ENCODE assay signal across 9 cellular contexts in genomic region chr3:128133273-128133883, GRCh38. TPM values are rescaled to one million over a fixed set of nuclear protein-coding genes. Genes with fewer than 3 reads are reported as not detected.
A peak's percentile ranks its signal among the peaks of the same experiment; 100 is the strongest.
DNase-seq lines count a peak whose midpoint lies in the region; ATAC-seq, FAIRE-seq and TF ChIP-seq lines count a peak whose summit lies in the region.
"Had no signal": no experiment of that assay in that cellular context is flagged by ENCODE, and none has a peak within 500 bp of the region (broad histone marks: within the 10 kb centered on the region; RNA-seq: fewer than 3 reads in every experiment).

No MANE protein-coding gene starts in this region.

- TF ChIP-seq EP300 in HepG2 (IDR thresholded peaks at IDR 0.05; ENCODE audit: low read depth in 2 of 2, low read length in 2 of 2) (no peak), HepG2 (CRISPR knock-in tag; IDR thresholded peaks at IDR 0.05; ENCODE audit: borderline replicate concordance) (no peak), sigmoid colon (IDR thresholded peaks at IDR 0.05) (no peak)

- intact Hi-C loops in mammary epithelial cell (cut with micrococcal nuclease) (loop anchor here (1.0 to 5.0 kb wide), 6 partner anchors 38 to 543 kb away; partner anchors contain the start of gene TPRA1), HepG2 (cut with micrococcal nuclease; ENCODE audit: unreplicated experiment) (loop anchor here (1.0 to 2.0 kb wide), 2 partner anchors 38 to 65 kb away; no protein-coding TSS in a partner anchor), sigmoid colon (cut with DNase I) (no loop called here), lower leg skin (cut with DNase I; ENCODE audit: low total_unique reads) (no loop called here)

- H3K4me3 ChIP-seq in DND-41 (ENCODE audit: low read depth in 1 of 2, low read length in 2 of 2) = no peak overlapping the region
- no peak overlapping the region for H3K4me3 ChIP-seq in mammary epithelial cell (replicated peaks in 1 of 3; ENCODE audit: insufficient read depth in 1 of 3, low read depth in 2 of 3, low read length in 3 of 3)
- no peak overlapping the region for H3K4me3 ChIP-seq in HepG2 (replicated peaks in 1 of 3; ENCODE audit: insufficient read depth in 1 of 3, low read depth in 2 of 3, low read length in 3 of 3)
- no peak overlapping the region for H3K4me3 ChIP-seq in sigmoid colon
- H3K4me3 ChIP-seq in lower leg skin (ENCODE audit: low read depth, poor library complexity, severe bottlenecking) = no peak overlapping the region

- no peaks in the 10 kb centered on the region for H4K20me1 ChIP-seq in DND-41 (ENCODE audit: insufficient read depth, low read length)
- no peaks in the 10 kb centered on the region for H4K20me1 ChIP-seq in mammary epithelial cell (ENCODE audit: insufficient read depth, low read length)
- H4K20me1 ChIP-seq in HepG2 (ENCODE audit: insufficient read depth, low read length) = no peaks in the 10 kb centered on the region

- H3K79me2 ChIP-seq in DND-41 (ENCODE audit: insufficient read depth, low read length) (no peaks in the 10 kb centered on the region), mammary epithelial cell (ENCODE audit: insufficient read depth, low read length) (no peaks in the 10 kb centered on the region), HepG2 (ENCODE audit: insufficient read depth, low read length) (no peaks in the 10 kb centered on the region)

- WGBS in mammary epithelial cell (ENCODE audit: low coverage, missing lambda C conversion rate) = 18% methylated on average over 2 of the region's 3 CpGs
- WGBS in HepG2 (ENCODE audit: low lambda C conversion rate) = 72% methylated on average over 2 of the region's 3 CpGs
- 76 to 77% methylated on average over 3 of the region's 3 CpGs for WGBS in sigmoid colon, 2 donors
- WGBS in lower leg skin, 2 donors = 74 to 76% methylated on average over 3 of the region's 3 CpGs

- POLR2A ChIA-PET in HepG2 (lab: Yijun Ruan, JAX) = interaction anchor here (1.3 to 1.8 kb wide), 5 partner anchors 9 to 51 kb away, joined by 3 to 8 read pairs (median 6); partner anchors contain the start of genes EEFSEC and RUVBL1

- H3K9ac ChIP-seq in DND-41 (ENCODE audit: low read depth, low read length) (no peak overlapping the region), mammary epithelial cell (ENCODE audit: insufficient read depth, low read length) (no peak overlapping the region), HepG2 (ENCODE audit: insufficient read depth, low read depth, low read length) (no peak overlapping the region)

- H3K27me3 ChIP-seq in DND-41 (ENCODE audit: insufficient read depth, low read length, poor library complexity) (peaks cover 3% of the 10 kb centered on the region), mammary epithelial cell (ENCODE audit: insufficient read depth, low read length) (no peaks in the 10 kb centered on the region), HepG2 (ENCODE audit: control insufficient read depth in 1 of 2, insufficient read depth in 2 of 2, low read length in 2 of 2) (no peaks in the 10 kb centered on the region), sigmoid colon (no peaks in the 10 kb centered on the region)

- H3K9me3 ChIP-seq in DND-41 (ENCODE audit: insufficient read depth, low read length, severe bottlenecking) (no peaks in the 10 kb centered on the region), mammary epithelial cell (replicated peaks; ENCODE audit: insufficient read depth, low read length) (no peaks in the 10 kb centered on the region), HepG2 (ENCODE audit: low read length) (peaks cover 8% of the 10 kb centered on the region), sigmoid colon (no peaks in the 10 kb centered on the region)

- TF ChIP-seq POLR2A in HepG2 (IDR thresholded peaks at IDR 0.05; ENCODE audit: insufficient read depth in 1 of 2, low read depth in 2 of 2, low read length in 2 of 2) (no peak), sigmoid colon (IDR thresholded peaks at IDR 0.05) (no peak), lower leg skin (IDR thresholded peaks at IDR 0.05) (no peak)

- FAIRE-seq in HepG2 (lab: Jason Lieb, UNC) = peak; percentile 65

- no peak overlapping the region for H3K27ac ChIP-seq in DND-41 (ENCODE audit: low read length)
- no peak overlapping the region for H3K27ac ChIP-seq in mammary epithelial cell (ENCODE audit: insufficient read depth, low read depth, low read length)
- H3K27ac ChIP-seq in HepG2 (ENCODE audit: extremely low read length, insufficient read depth, low read length) = no peak overlapping the region
- H3K27ac ChIP-seq in sigmoid colon = no peak overlapping the region

- peak; percentile 86 for TF ChIP-seq RAD21 in HepG2 (CRISPR knock-in tag; IDR thresholded peaks at IDR 0.05)

- H3K4me2 ChIP-seq in DND-41 (ENCODE audit: insufficient read depth, low read length) (no peak overlapping the region), mammary epithelial cell (ENCODE audit: insufficient read depth, low read depth, low read length) (no peak overlapping the region), HepG2 (ENCODE audit: low read depth, low read length) (no peak overlapping the region)

- H2AFZ ChIP-seq in DND-41 (ENCODE audit: low read depth, low read length) (no peak overlapping the region), mammary epithelial cell (ENCODE audit: low read depth, low read length) (no peak overlapping the region), HepG2 (ENCODE audit: low read length) (no peak overlapping the region)

- H3K4me1 ChIP-seq in DND-41 (ENCODE audit: insufficient read depth, low read length) (no peaks in the 10 kb centered on the region), mammary epithelial cell (ENCODE audit: insufficient read depth, low read length) (no peaks in the 10 kb centered on the region), HepG2 (ENCODE audit: insufficient read depth, low read length) (peaks cover 10% of the 10 kb centered on the region), sigmoid colon (no peaks in the 10 kb centered on the region)

- no peaks in the 10 kb centered on the region for H3K36me3 ChIP-seq in DND-41 (ENCODE audit: insufficient read depth, low read length)
- no peaks in the 10 kb centered on the region for H3K36me3 ChIP-seq in mammary epithelial cell (ENCODE audit: insufficient read depth, low read length)
- no peaks in the 10 kb centered on the region for H3K36me3 ChIP-seq in HepG2 (replicated peaks in 1 of 2; ENCODE audit: control insufficient read depth in 1 of 2, insufficient read depth in 2 of 2, low read length in 2 of 2)
- H3K36me3 ChIP-seq in sigmoid colon = no peaks in the 10 kb centered on the region

- ATAC-seq in DND-41 (ENCODE audit: insufficient read depth, low read depth) (peak; percentile 78), HepG2 (peak; percentile 86)

- DNase-seq in DND-41 = peak; percentile 56
- DNase-seq in KBM-7 = peak; percentile 62
- peak; percentile 47 for DNase-seq in SK-N-DZ (ENCODE audit: low spot score)
- peak; percentile 39 for DNase-seq in mammary epithelial cell
- peak; percentile 47 for DNase-seq in HepG2 (ENCODE audit: low spot score)
- DNase-seq in AG08395 (ENCODE audit: low spot score) = no peak
- DNase-seq in sigmoid colon = no peak
- DNase-seq in lower leg skin (ENCODE audit: low spot score in 2 of 2) = no peak
- DNase-seq: activated B cell treated with CpG ODN at 0.5 μM for 24 hours had no signal

- TF ChIP-seq CTCF in DND-41 (IDR thresholded peaks at IDR 0.05; ENCODE audit: borderline replicate concordance, extremely low read depth, low read length, poor library complexity, severe bottlenecking) (peak; percentile 78), mammary epithelial cell (conservative IDR thresholded peaks at IDR 0.05 in 1 of 2, IDR thresholded peaks at IDR 0.05 in 1 of 2; ENCODE audit: extremely low read depth in 1 of 2, insufficient read depth in 1 of 2, low read depth in 1 of 2, low read length in 2 of 2) (peak; percentile 41 to 66), HepG2 (CRISPR knock-in tag; IDR thresholded peaks at IDR 0.05) (peak; percentile 92), sigmoid colon (IDR thresholded peaks at IDR 0.05) (peak in 2 of 4 experiments; percentile 17 to 22), lower leg skin (IDR thresholded peaks at IDR 0.05) (no peak)

- in situ Hi-C loops in KBM-7 (cut with MboI; ENCODE audit: low pct_unique_long_range_greater_than_20kb, low sequenced_read_pairs) = no loop called here
- in situ Hi-C loops in mammary epithelial cell (cut with MboI; ENCODE audit: low sequenced_read_pairs in 2 of 2) = no loop called here
- in situ Hi-C loops in HepG2 (cut with HindIII; ENCODE audit: extremely low pct_ligation_motif_present, low pct_unique_long_range_greater_than_20kb) = no loop called here

- BruUV-seq in mammary epithelial cell (replicated peaks; lab: Mats Ljungman, UMichigan) (no TSS peak), HepG2 (replicated peaks; lab: Mats Ljungman, UMichigan) (no TSS peak)

- dilution Hi-C loops in mammary epithelial cell (cut with HindIII; ENCODE audit: low sequenced_read_pairs) = no loop called here

- CTCF ChIA-PET in mammary epithelial cell (lab: Charles Lee; ENCODE audit: low non-redundant PET) (interaction anchor here (0.6 to 0.8 kb wide), 4 partner anchors 22 to 301 kb away, joined by 3 to 4 read pairs (median 3); no protein-coding TSS in a partner anchor), HepG2 (lab: Yijun Ruan, JAX; ENCODE audit: low intra/inter-chr PET ratio, low total read pairs) (interaction anchor here (0.8 to 4.0 kb wide), 4 partner anchors 37 to 122 kb away, joined by 3 to 24 read pairs (median 4); no protein-coding TSS in a partner anchor)

RNA-seq across cellular contexts. Expression of gene RUVBL1, which starts 9.8 kb away (rescaled TPM):
- 258 and 297 TPM in 2 replicates for polyA plus RNA-seq in SK-N-DZ (2014; cell fraction: cytosol; rRNA removed)
- polyA plus RNA-seq in SK-N-DZ (2014; cell fraction: nucleus; rRNA removed) = 86.8 and 137 TPM in 2 replicates
- 10 to 100 TPM; 53.7 to 78.8 TPM for total RNA-seq in mammary epithelial cell
- 106 TPM for polyA plus RNA-seq in mammary epithelial cell
- polyA minus RNA-seq in mammary epithelial cell = 84.5 TPM
- total RNA-seq in HepG2 (2016; rRNA removed; fragmentation: Illumina TruSeq; extraction: Trizol) = 86.3 and 120 TPM in 2 replicates
- total RNA-seq in HepG2 (2016; cell fraction: cytosol; rRNA removed; fragmentation: Illumina TruSeq; extraction: Trizol; ENCODE audit: low read depth) = 21.3 and 22.5 TPM in 2 replicates
- total RNA-seq in HepG2 (2016; cell fraction: insoluble cytoplasmic fraction; rRNA removed; fragmentation: Illumina TruSeq; extraction: Trizol) = 90.7 and 130 TPM in 2 replicates
- 28.2 and 30.2 TPM in 2 replicates for total RNA-seq in HepG2 (2016; cell fraction: membrane; rRNA removed; fragmentation: Illumina TruSeq; extraction: Trizol)
- total RNA-seq in HepG2 (2016; cell fraction: nucleus; rRNA removed; fragmentation: Illumina TruSeq; extraction: Trizol) = 36.7 and 39.2 TPM in 2 replicates
- polyA plus RNA-seq in HepG2 (2011; rRNA removed) = 29.7 and 32.7 TPM in 2 replicates
- polyA plus RNA-seq in HepG2 (2011; cell fraction: cytosol; rRNA removed) = 38.1 and 39.4 TPM in 2 replicates
- polyA plus RNA-seq in HepG2 (2011; cell fraction: nucleus; rRNA removed) = 13.5 and 14.5 TPM in 2 replicates
- polyA plus RNA-seq in HepG2 (2012) = 33.6 and 40.3 TPM in 2 replicates
- 11.3 and 12.3 TPM in 2 replicates for polyA plus RNA-seq in HepG2 (2016; cell fraction: cytosol; fragmentation: Illumina TruSeq; extraction: Trizol; ENCODE audit: low read depth)
- 101 and 104 TPM in 2 replicates for polyA plus RNA-seq in HepG2 (2016; cell fraction: insoluble cytoplasmic fraction; fragmentation: Illumina TruSeq; extraction: Trizol; ENCODE audit: low read depth)
- polyA plus RNA-seq in HepG2 (2016; cell fraction: membrane; fragmentation: Illumina TruSeq; extraction: Trizol; ENCODE audit: low read depth) = 16.7 and 17.6 TPM in 2 replicates
- polyA plus RNA-seq in HepG2 (2016; cell fraction: nucleus; fragmentation: Illumina TruSeq; extraction: Trizol; ENCODE audit: insufficient read depth, low read depth) = 38.5 and 40.8 TPM in 2 replicates
- 48.8 and 126 TPM in 2 replicates for polyA minus RNA-seq in HepG2 (2011; rRNA and poly(A)+ RNA removed; ENCODE audit: low replicate concordance)
- 20.6 and 22.9 TPM in 2 replicates for polyA minus RNA-seq in HepG2 (2011; cell fraction: cytosol; rRNA and poly(A)+ RNA removed)
- polyA minus RNA-seq in HepG2 (2011; cell fraction: nucleus; rRNA and poly(A)+ RNA removed) = 24.2 and 25.6 TPM in 2 replicates
- total RNA-seq in sigmoid colon = 10 to 100 TPM; 16.3 to 20.9 (median 17.1) TPM
- polyA plus RNA-seq in sigmoid colon = 10 to 100 TPM; 12.0 to 40.6 (median 12.7) TPM
- total RNA-seq in lower leg skin = 10 to 100 TPM; 14.4 to 21.2 (median 19.8) TPM

RNA-seq across cellular contexts. Expression of gene EEFSEC, which starts 19.9 kb away (rescaled TPM):
- polyA plus RNA-seq in SK-N-DZ (2014; cell fraction: cytosol; rRNA removed) = 5.0 and 7.9 TPM in 2 replicates
- 9.0 and 10.0 TPM in 2 replicates for polyA plus RNA-seq in SK-N-DZ (2014; cell fraction: nucleus; rRNA removed)
- total RNA-seq in mammary epithelial cell (10 to 100 TPM in 1 of 2 donors, 1 to 10 TPM in 1; 7.0 to 15.9 TPM), HepG2 (2016; rRNA removed; fragmentation: Illumina TruSeq; extraction: Trizol) (6.4 and 7.9 TPM in 2 replicates), sigmoid colon (10 to 100 TPM in 3 of 4 donors, 1 to 10 TPM in 1; 8.6 to 16.1 (median 12.9) TPM), lower leg skin (10 to 100 TPM; 16.3 to 28.6 (median 16.8) TPM)
- polyA plus RNA-seq in mammary epithelial cell (13.8 TPM), HepG2 (2011; rRNA removed) (24.2 and 27.4 TPM in 2 replicates), sigmoid colon (10 to 100 TPM in 1 of 3 donors, 1 to 10 TPM in 2; 5.3 to 12.5 (median 9.0) TPM)
- polyA minus RNA-seq in mammary epithelial cell = 13.5 TPM
- 5.1 and 5.6 TPM in 2 replicates for total RNA-seq in HepG2 (2016; cell fraction: cytosol; rRNA removed; fragmentation: Illumina TruSeq; extraction: Trizol; ENCODE audit: low read depth)
- 5.8 and 6.7 TPM in 2 replicates for total RNA-seq in HepG2 (2016; cell fraction: insoluble cytoplasmic fraction; rRNA removed; fragmentation: Illumina TruSeq; extraction: Trizol)
- 5.6 and 6.3 TPM in 2 replicates for total RNA-seq in HepG2 (2016; cell fraction: membrane; rRNA removed; fragmentation: Illumina TruSeq; extraction: Trizol)
- 7.1 and 7.7 TPM in 2 replicates for total RNA-seq in HepG2 (2016; cell fraction: nucleus; rRNA removed; fragmentation: Illumina TruSeq; extraction: Trizol)
- polyA plus RNA-seq in HepG2 (2011; cell fraction: cytosol; rRNA removed) = 13.2 and 18.2 TPM in 2 replicates
- polyA plus RNA-seq in HepG2 (2011; cell fraction: nucleus; rRNA removed) = 26.2 and 26.5 TPM in 2 replicates
- 17.5 and 20.3 TPM in 2 replicates for polyA plus RNA-seq in HepG2 (2012)
- polyA plus RNA-seq in HepG2 (2016; cell fraction: cytosol; fragmentation: Illumina TruSeq; extraction: Trizol; ENCODE audit: low read depth) = 8.0 and 8.6 TPM in 2 replicates
- polyA plus RNA-seq in HepG2 (2016; cell fraction: insoluble cytoplasmic fraction; fragmentation: Illumina TruSeq; extraction: Trizol; ENCODE audit: low read depth) = 17.4 and 20.8 TPM in 2 replicates
- polyA plus RNA-seq in HepG2 (2016; cell fraction: membrane; fragmentation: Illumina TruSeq; extraction: Trizol; ENCODE audit: low read depth) = 10.3 and 10.7 TPM in 2 replicates
- 13.2 and 13.4 TPM in 2 replicates for polyA plus RNA-seq in HepG2 (2016; cell fraction: nucleus; fragmentation: Illumina TruSeq; extraction: Trizol; ENCODE audit: insufficient read depth, low read depth)
- 28.2 and 50.1 TPM in 2 replicates for polyA minus RNA-seq in HepG2 (2011; rRNA and poly(A)+ RNA removed; ENCODE audit: low replicate concordance)
- 15.1 and 16.0 TPM in 2 replicates for polyA minus RNA-seq in HepG2 (2011; cell fraction: cytosol; rRNA and poly(A)+ RNA removed)
- polyA minus RNA-seq in HepG2 (2011; cell fraction: nucleus; rRNA and poly(A)+ RNA removed) = 31.0 and 36.3 TPM in 2 replicates

Comparison
In these comparisons a context has a peak if more than half of its experiments do, and no peak if none do; other contexts are left out.
1. DNase-seq: peak in DND-41 (single experiment), KBM-7 (single experiment), SK-N-DZ (single experiment), mammary epithelial cell (single experiment) and HepG2 (single experiment); none in AG08395 (single experiment), sigmoid colon (single experiment) and lower leg skin (0 of 2).
2. CTCF ChIP-seq: peak in DND-41 (single experiment), mammary epithelial cell (2 of 2) and HepG2 (single experiment); none in lower leg skin (0 of 3).
3. intact Hi-C loops: an anchor here in mammary epithelial cell (1.0 to 5.0 kb wide) and HepG2 (1.0 to 2.0 kb wide); none called in sigmoid colon and lower leg skin.